20 cellular contexts compared by ENCODE assay signal in the genomic region with DNA sequence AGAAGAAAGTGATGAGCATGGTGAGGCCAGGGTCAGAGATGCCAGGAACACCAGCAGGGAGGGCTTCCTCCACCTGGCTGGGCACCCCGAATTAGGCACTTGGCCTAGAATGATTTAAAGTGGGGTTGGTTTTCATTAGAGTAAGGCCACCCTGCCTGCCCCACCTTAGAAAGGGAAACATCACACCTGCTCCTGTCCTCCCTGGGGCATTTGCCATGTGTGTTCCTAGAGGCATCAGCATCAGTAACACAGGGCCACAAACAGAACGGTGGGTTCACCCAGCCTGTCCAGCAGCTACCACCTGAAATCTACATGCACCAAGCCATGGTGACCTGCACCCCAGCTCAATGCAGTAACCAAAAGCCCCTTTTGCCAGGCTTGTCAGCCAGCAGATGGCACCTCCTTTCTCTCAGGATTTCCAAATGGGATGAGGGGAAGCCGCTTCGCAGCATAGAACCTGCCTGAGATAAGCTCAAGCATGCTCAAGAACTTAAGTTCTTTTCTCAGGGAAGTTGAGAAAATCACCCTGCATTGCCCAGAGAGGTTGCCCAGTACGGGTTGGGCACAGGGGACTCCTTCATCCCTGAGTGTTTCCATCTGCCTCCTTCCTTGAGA.
DNase-seq lines count a peak whose midpoint lies in the region; ATAC-seq, FAIRE-seq and TF ChIP-seq lines count a peak whose summit lies in the region.
"Had no signal": no experiment of that assay in that cellular context is flagged by ENCODE, and none has a peak within 500 bp of the region (broad histone marks: within the 10 kb centered on the region; RNA-seq: fewer than 3 reads in every experiment).

No MANE protein-coding gene starts in this region.

- no peak for TF ChIP-seq RAD21 in IMR-90 (IDR thresholded peaks at IDR 0.05; ENCODE audit: low read length)

- H2AK9ac ChIP-seq in IMR-90 (replicated peaks; ENCODE audit: low read depth, low read length, poor library complexity), result no peak overlapping the region

- no peak overlapping the region for H2AFZ ChIP-seq in IMR-90 (replicated peaks; ENCODE audit: low read length, poor library complexity)

- intact Hi-C loops in IMR-90 (cut with micrococcal nuclease), result no loop called here
- intact Hi-C loops in dorsolateral prefrontal cortex (cut with DNase I), result no loop called here

- 93% methylated on average over 2 of the region's 5 CpGs; no CpG with 5 or more reads in 1 of the 2 experiments for WGBS in IMR-90 (ENCODE audit: extremely low coverage in 2 of 2, insufficient read length in 1 of 2), 2 experiments

- no peak overlapping the region for H3K18ac ChIP-seq in IMR-90 (ENCODE audit: low read depth, low read length)

- H3K4me3 ChIP-seq in IMR-90 (ENCODE audit: insufficient read depth, low read depth, low read length), result no peak overlapping the region
- no peak overlapping the region for H3K4me3 ChIP-seq in dorsolateral prefrontal cortex
- H3K4me3 ChIP-seq: spleen had no signal

- H3K27ac ChIP-seq in IMR-90 (ENCODE audit: insufficient read depth, low read length) (no peak overlapping the region), dorsolateral prefrontal cortex (peak overlapping the region in 11 of 59 donors; percentile 7 to 80 (median 31))
- H3K27ac ChIP-seq: neutrophil, spleen had no signal

- H3K4me3 Mint-ChIP-seq in osteocyte (ENCODE audit: unreplicated experiment), result no peak overlapping the region
- H3K4me3 Mint-ChIP-seq in activated CD8-positive, alpha-beta memory T cell treated with anti-CD3 and anti-CD28 coated beads, Interleukin-2, amount 10 ng/mL, durations not matched to agents 7 days and 5 days, result no peak overlapping the region
- H3K4me3 Mint-ChIP-seq in activated naive CD4-positive, alpha-beta T cell treated with anti-CD3 and anti-CD28 coated beads, Interleukin-2, amount 10 ng/mL, durations not matched to agents 7 days and 5 days, result no peak overlapping the region

- peaks cover 5% of the 10 kb centered on the region; the same call in 1 of the 2 replicates for H3K4me1 ChIP-seq in IMR-90 (ENCODE audit: control insufficient read depth, insufficient read depth, low read length)

- no peaks in the 10 kb centered on the region for H3K79me1 ChIP-seq in IMR-90 (ENCODE audit: low read depth in 1 of 2, low read length in 2 of 2)

- H3K4me1 Mint-ChIP-seq in osteocyte (ENCODE audit: unreplicated experiment), result peaks cover 11% of the 10 kb centered on the region
- peaks cover 14% of the 10 kb centered on the region for H3K4me1 Mint-ChIP-seq in activated CD8-positive, alpha-beta memory T cell treated with anti-CD3 and anti-CD28 coated beads, Interleukin-2, amount 10 ng/mL, durations not matched to agents 7 days and 5 days
- H3K4me1 Mint-ChIP-seq in activated naive CD4-positive, alpha-beta T cell treated with anti-CD3 and anti-CD28 coated beads, Interleukin-2, amount 10 ng/mL, durations not matched to agents 7 days and 5 days, result peaks cover 14% of the 10 kb centered on the region

- no peak overlapping the region; the same call in 1 of the 2 replicates for H3K4ac ChIP-seq in IMR-90 (ENCODE audit: low read depth, low read length)

- no peak overlapping the region for H4K8ac ChIP-seq in IMR-90 (ENCODE audit: low read depth in 2 of 2, low read length in 2 of 2)

- POLR2A ChIA-PET in IMR-90 (lab: Charles Lee; ENCODE audit: unreplicated experiment), result no interaction called here

- no peaks in the 10 kb centered on the region for H3K9me1 ChIP-seq in IMR-90 (ENCODE audit: insufficient read depth, low read length)

- no peaks in the 10 kb centered on the region for H4K20me1 ChIP-seq in IMR-90 (ENCODE audit: insufficient read depth, low read length)

- H3K36me3 Mint-ChIP-seq in osteocyte (ENCODE audit: unreplicated experiment), result no peaks in the 10 kb centered on the region
- H3K36me3 Mint-ChIP-seq in activated CD8-positive, alpha-beta memory T cell treated with anti-CD3 and anti-CD28 coated beads, Interleukin-2, amount 10 ng/mL, durations not matched to agents 7 days and 5 days, result no peaks in the 10 kb centered on the region
- H3K36me3 Mint-ChIP-seq in activated naive CD4-positive, alpha-beta T cell treated with anti-CD3 and anti-CD28 coated beads, Interleukin-2, amount 10 ng/mL, durations not matched to agents 7 days and 5 days, result no peaks in the 10 kb centered on the region

- no peak overlapping the region for H2BK5ac ChIP-seq in IMR-90 (ENCODE audit: low read depth, low read length, poor library complexity, severe bottlenecking)

- H3K9ac ChIP-seq in IMR-90 (ENCODE audit: low read depth, low read length), result no peak overlapping the region

- H3K27ac Mint-ChIP-seq in osteocyte (ENCODE audit: unreplicated experiment), result no peak overlapping the region
- H3K27ac Mint-ChIP-seq in activated CD8-positive, alpha-beta memory T cell treated with anti-CD3 and anti-CD28 coated beads, Interleukin-2, amount 10 ng/mL, durations not matched to agents 7 days and 5 days, result no peak overlapping the region
- no peak overlapping the region for H3K27ac Mint-ChIP-seq in activated naive CD4-positive, alpha-beta T cell treated with anti-CD3 and anti-CD28 coated beads, Interleukin-2, amount 10 ng/mL, durations not matched to agents 7 days and 5 days
- H3K27ac Mint-ChIP-seq: CD8-positive, alpha-beta memory T cell had no signal

- no peak overlapping the region for H2BK15ac ChIP-seq in IMR-90 (ENCODE audit: low read depth, low read length)

- no peak overlapping the region for H4K5ac ChIP-seq in IMR-90 (ENCODE audit: low read depth, low read length)

- TF ChIP-seq CTCF in D721Med (IDR thresholded peaks at IDR 0.05; ENCODE audit: insufficient read depth, missing control alignments) (peak; percentile 12), IMR-90 (conservative IDR thresholded peaks at IDR 0.05; ENCODE audit: low read depth, low read length) (no peak), dorsolateral prefrontal cortex (IDR thresholded peaks at IDR 0.05 in 54 of 56, conservative IDR thresholded peaks at IDR 0.05 in 2 of 56; ENCODE audit: low read depth in 1 of 56, partially characterized antibody in 56 of 56) (peak in 44 of 56 donors; percentile 8 to 55 (median 28)), osteocyte (IDR thresholded peaks at IDR 0.05) (peak; percentile 21)

- H3K56ac ChIP-seq in IMR-90 (ENCODE audit: extremely low read depth, insufficient read depth, low read length), result no peak overlapping the region

- H3K36me3 ChIP-seq in IMR-90 (ENCODE audit: control insufficient read depth, insufficient read depth, low read length), result no peaks in the 10 kb centered on the region
- H3K36me3 ChIP-seq: neutrophil, spleen had no signal

- dilution Hi-C loops in IMR-90 (cut with HindIII; ENCODE audit: low sequenced_read_pairs, unreplicated experiment), result no loop called here

- BruUV-seq in IMR-90 (replicated peaks; lab: Mats Ljungman, UMichigan), result no TSS peak

- no peaks in the 10 kb centered on the region for H3K9me3 Mint-ChIP-seq in osteocyte (ENCODE audit: unreplicated experiment)
- H3K9me3 Mint-ChIP-seq in activated CD8-positive, alpha-beta memory T cell treated with anti-CD3 and anti-CD28 coated beads, Interleukin-2, amount 10 ng/mL, durations not matched to agents 7 days and 5 days (ENCODE audit: low read depth), result no peaks in the 10 kb centered on the region
- H3K9me3 Mint-ChIP-seq in activated naive CD4-positive, alpha-beta T cell treated with anti-CD3 and anti-CD28 coated beads, Interleukin-2, amount 10 ng/mL, durations not matched to agents 7 days and 5 days, result no peaks in the 10 kb centered on the region
- H3K9me3 Mint-ChIP-seq: CD8-positive, alpha-beta memory T cell had no signal

- H2AK5ac ChIP-seq in IMR-90 (ENCODE audit: low read depth, low read length), result no peak overlapping the region; the same call in 1 of the 2 replicates

- H3K9me3 ChIP-seq in IMR-90 (ENCODE audit: control insufficient read depth, insufficient read depth, low read length), result no peaks in the 10 kb centered on the region
- H3K9me3 ChIP-seq: neutrophil, spleen had no signal

- 0 out of 2 replicates have a peak overlapping the region, but pooled peaks have one; percentile 7 for H2BK120ac ChIP-seq in IMR-90 (ENCODE audit: low read depth, low read length)

- H4K91ac ChIP-seq in IMR-90 (ENCODE audit: insufficient read depth, low read depth, low read length), result no peak overlapping the region

- in situ Hi-C loops in IMR-90 (cut with MboI; ENCODE audit: low sequenced_read_pairs), result no loop called here

- H3K23ac ChIP-seq in IMR-90 (ENCODE audit: low read depth, low read length), result no peak overlapping the region

- H3K27me3 ChIP-seq in IMR-90 (ENCODE audit: control insufficient read depth, insufficient read depth, low read length) (peaks cover 2% of the 10 kb centered on the region; the same call in 1 of the 2 replicates), dorsolateral prefrontal cortex (no peaks in the 10 kb centered on the region)

- FAIRE-seq in D721Med (lab: Jason Lieb, UNC), result no peak
- FAIRE-seq: GM19239 had no signal

- no peak overlapping the region for H3K14ac ChIP-seq in IMR-90 (replicated peaks; ENCODE audit: low read depth, low read length)

- no peak for DNase-seq in D721Med (ENCODE audit: insufficient read length, low spot score)
- no peak for DNase-seq in IMR-90
- no peak for DNase-seq in dorsolateral prefrontal cortex
- DNase-seq in osteocyte (ENCODE audit: extremely low spot score, unreplicated experiment), result no peak
- no peak for DNase-seq in NCI-H187 treated with DMSO at 0.1 percent for 48 hours (lab: John Stamatoyannopoulos, UW)
- DNase-seq in activated CD8-positive, alpha-beta memory T cell treated with anti-CD3 and anti-CD28 coated beads, Interleukin-2, amount 10 ng/mL, durations not matched to agents 7 days and 5 days, result no peak
- DNase-seq in activated naive CD4-positive, alpha-beta T cell treated with anti-CD3 and anti-CD28 coated beads, Interleukin-2, amount 10 ng/mL, durations not matched to agents 7 days and 5 days, result no peak
- DNase-seq: activated CD4-positive, alpha-beta T cell treated with anti-CD3 and anti-CD28 coated beads, Interleukin-2, amount 50 U/mL, for 4 hours; AML-193; CD8-positive, alpha-beta memory T cell; DND-41; NCI-H1092 treated with DMSO at 0.1 percent for 48 hours; NCI-H2081; NCI-H446; NK-92 treated with Interleukin-12 subunit alpha and Interleukin-12 subunit beta, amount 100 ng/mL, for 24 hours; spleen; stimulated activated CD4-positive, alpha-beta T cell treated with anti-CD3 and anti-CD28 coated beads, Interleukin-4, amount 100 ng/mL, for 1 hour; stimulated activated naive CD4-positive, alpha-beta T cell had no signal

- ATAC-seq in IMR-90 (ENCODE audit: low read depth), result no peak
- no peak for ATAC-seq in activated CD8-positive, alpha-beta memory T cell treated with anti-CD3 and anti-CD28 coated beads, Interleukin-2, amount 10 ng/mL, durations not matched to agents 7 days and 5 days

- TF ChIP-seq POLR2A in IMR-90 (IDR thresholded peaks at IDR 0.05; ENCODE audit: low read depth, low read length), result no peak

- CTCF ChIA-PET in IMR-90 (lab: Yijun Ruan, JAX), result interaction anchor here (0.6 to 1.3 kb wide), 2 partner anchors 8 to 10 kb away, joined by 3 to 5 read pairs; no protein-coding TSS in a partner anchor
- CTCF ChIA-PET in activated CD8-positive, alpha-beta memory T cell treated with anti-CD3 and anti-CD28 coated beads, Interleukin-2, amount 10 ng/mL, durations not matched to agents 7 days and 5 days (lab: Charles Lee), result interaction anchor here (0.6 to 1.1 kb wide), 2 partner anchors 16 to 1703 kb away, joined by 3 to 4 read pairs; no protein-coding TSS in a partner anchor
- CTCF ChIA-PET in activated naive CD4-positive, alpha-beta T cell treated with anti-CD3 and anti-CD28 coated beads, Interleukin-2, amount 10 ng/mL, durations not matched to agents 7 days and 5 days (lab: Charles Lee), result interaction anchor here (1.2 kb wide), 1 partner anchor 11 kb away, joined by 3 read pairs; no protein-coding TSS in a partner anchor

- no peak overlapping the region for H3K4me2 ChIP-seq in IMR-90 (ENCODE audit: low read depth, low read length)

- no peak overlapping the region for H2BK20ac ChIP-seq in IMR-90 (ENCODE audit: low read depth, low read length)

- H3K27me3 Mint-ChIP-seq in osteocyte (ENCODE audit: unreplicated experiment), result peaks cover 7% of the 10 kb centered on the region
- peaks cover 69% of the 10 kb centered on the region for H3K27me3 Mint-ChIP-seq in activated CD8-positive, alpha-beta memory T cell treated with anti-CD3 and anti-CD28 coated beads, Interleukin-2, amount 10 ng/mL, durations not matched to agents 7 days and 5 days
- H3K27me3 Mint-ChIP-seq in activated naive CD4-positive, alpha-beta T cell treated with anti-CD3 and anti-CD28 coated beads, Interleukin-2, amount 10 ng/mL, durations not matched to agents 7 days and 5 days, result peaks cover 87% of the 10 kb centered on the region
